ENCODE assay signal across 9 cellular contexts in genomic region chr6:150068173-150068785, GRCh38. TPM values are rescaled to one million over a fixed set of nuclear protein-coding genes. Genes with fewer than 3 reads are reported as not detected.
DNase-seq lines count a peak whose midpoint lies in the region; ATAC-seq lines count a peak whose summit lies in the region.
"Had no signal": no experiment of that assay in that cellular context is flagged by ENCODE, and none has a peak within 500 bp of the region (broad histone marks: within the 10 kb centered on the region; RNA-seq: fewer than 3 reads in every experiment).

No MANE protein-coding gene starts in this region.

- peaks cover 16% of the 10 kb centered on the region for H3K4me1 Mint-ChIP-seq in activated T-helper 1 cell treated with anti-CD3 and anti-CD28 coated beads, Interleukin-12 subunit alpha, Interleukin-12 subunit beta, Interleukin-2, Interleukin-4 antibody, amounts not matched to agents 30 ng/mL and 10 ng/mL and 1 ng/mL, durations not matched to agents 14 hours and 24 hours and 36 hours (ENCODE audit: low read depth)

- no peaks in the 10 kb centered on the region for H3K9me3 ChIP-seq in iPS-18c (ENCODE audit: control insufficient read depth, insufficient read depth, low read length)
- no peaks in the 10 kb centered on the region for H3K9me3 ChIP-seq in subcutaneous abdominal adipose tissue (ENCODE audit: control insufficient read depth in 5 of 5, low read length in 5 of 5)

- no peaks in the 10 kb centered on the region for H3K36me3 Mint-ChIP-seq in activated T-helper 1 cell treated with anti-CD3 and anti-CD28 coated beads, Interleukin-12 subunit alpha, Interleukin-12 subunit beta, Interleukin-2, Interleukin-4 antibody, amounts not matched to agents 30 ng/mL and 10 ng/mL and 1 ng/mL, durations not matched to agents 14 hours and 24 hours and 36 hours (ENCODE audit: low read depth)

- H3K27ac Mint-ChIP-seq in activated T-helper 1 cell treated with anti-CD3 and anti-CD28 coated beads, Interleukin-12 subunit alpha, Interleukin-12 subunit beta, Interleukin-2, Interleukin-4 antibody, amounts not matched to agents 30 ng/mL and 10 ng/mL and 1 ng/mL, durations not matched to agents 14 hours and 24 hours and 36 hours = no peak overlapping the region

- H3K9ac ChIP-seq in subcutaneous abdominal adipose tissue (ENCODE audit: low read length in 5 of 5) = peak overlapping the region in 3 of 5 donors; percentile 29 to 69 (median 61)

- H3K27me3 ChIP-seq in subcutaneous abdominal adipose tissue (ENCODE audit: control insufficient read depth in 5 of 5, insufficient read depth in 4 of 5, low read length in 5 of 5) = peaks cover 0 to 6% (median 0%) of the 10 kb centered on the region in 5 donors

- intact Hi-C loops in activated T-helper 1 cell treated with anti-CD3 and anti-CD28 coated beads, Interleukin-12 subunit alpha, Interleukin-12 subunit beta, Interleukin-2, Interleukin-4 antibody, amounts not matched to agents 30 ng/mL and 10 ng/mL and 1 ng/mL, durations not matched to agents 14 hours and 24 hours and 36 hours (cut with micrococcal nuclease) = loop anchor here (2.0 to 5.0 kb wide), 2 partner anchors 61 to 133 kb away; no protein-coding TSS in a partner anchor

- H3K4me3 Mint-ChIP-seq in activated T-helper 1 cell treated with anti-CD3 and anti-CD28 coated beads, Interleukin-12 subunit alpha, Interleukin-12 subunit beta, Interleukin-2, Interleukin-4 antibody, amounts not matched to agents 30 ng/mL and 10 ng/mL and 1 ng/mL, durations not matched to agents 14 hours and 24 hours and 36 hours = peak overlapping the region; percentile 83

- H3K9me3 Mint-ChIP-seq in activated T-helper 1 cell treated with anti-CD3 and anti-CD28 coated beads, Interleukin-12 subunit alpha, Interleukin-12 subunit beta, Interleukin-2, Interleukin-4 antibody, amounts not matched to agents 30 ng/mL and 10 ng/mL and 1 ng/mL, durations not matched to agents 14 hours and 24 hours and 36 hours = no peaks in the 10 kb centered on the region

- peaks cover 20% of the 10 kb centered on the region for H3K27me3 Mint-ChIP-seq in activated T-helper 1 cell treated with anti-CD3 and anti-CD28 coated beads, Interleukin-12 subunit alpha, Interleukin-12 subunit beta, Interleukin-2, Interleukin-4 antibody, amounts not matched to agents 30 ng/mL and 10 ng/mL and 1 ng/mL, durations not matched to agents 14 hours and 24 hours and 36 hours (ENCODE audit: insufficient read depth)

- peaks cover 1 to 22% (median 18%) of the 10 kb centered on the region in 5 donors for H3K4me1 ChIP-seq in subcutaneous abdominal adipose tissue (ENCODE audit: control insufficient read depth in 5 of 5, insufficient read depth in 5 of 5, low read length in 5 of 5)

- ATAC-seq in HG03521 (IDR thresholded peaks at IDR 0.05; ENCODE audit: unreplicated experiment) (no peak), HG02623 (IDR thresholded peaks at IDR 0.05; ENCODE audit: unreplicated experiment) (no peak), HG03432 (IDR thresholded peaks at IDR 0.05; ENCODE audit: unreplicated experiment) (no peak)

- H3K4me3 ChIP-seq in iPS-18c (ENCODE audit: insufficient read depth, low read depth, low read length) = peak overlapping the region; percentile 74
- H3K4me3 ChIP-seq in subcutaneous abdominal adipose tissue (ENCODE audit: low read depth in 1 of 5, low read length in 5 of 5) = peak overlapping the region; percentile 53 to 77 (median 72)

- DNase-seq in DMS53 (lab: John Stamatoyannopoulos, UW) = peak; percentile 33
- DNase-seq in DMS53 treated with DMSO at 0.1 percent for 48 hours (lab: John Stamatoyannopoulos, UW; ENCODE audit: unreplicated experiment) = no peak
- no peak for DNase-seq in activated T-helper 1 cell treated with anti-CD3 and anti-CD28 coated beads, Interleukin-12 subunit alpha, Interleukin-12 subunit beta, Interleukin-2, Interleukin-4 antibody, amounts not matched to agents 30 ng/mL and 10 ng/mL and 1 ng/mL, durations not matched to agents 14 hours and 24 hours and 36 hours (ENCODE audit: low spot score)

- no peaks in the 10 kb centered on the region for H3K36me3 ChIP-seq in subcutaneous abdominal adipose tissue (ENCODE audit: control insufficient read depth in 5 of 5, insufficient read depth in 5 of 5, low read length in 5 of 5)

- no peak overlapping the region for H3K27ac ChIP-seq in subcutaneous abdominal adipose tissue (ENCODE audit: low read depth, low read length)

RNA-seq across cellular contexts. Expression of gene ULBP3, which starts 0.6 kb away (rescaled TPM):
- total RNA-seq in activated T-helper 1 cell treated with anti-CD3 and anti-CD28 coated beads, Interleukin-12 subunit alpha, Interleukin-12 subunit beta, Interleukin-2, Interleukin-4 antibody, amounts not matched to agents 30 ng/mL and 10 ng/mL and 1 ng/mL, durations not matched to agents 14 hours and 24 hours and 36 hours = 0.56 TPM in 1 of 2 replicates, not detected in the other

RNA-seq across cellular contexts. Expression of gene RAET1L, which starts 42.9 kb away (rescaled TPM):
- total RNA-seq in activated T-helper 1 cell treated with anti-CD3 and anti-CD28 coated beads, Interleukin-12 subunit alpha, Interleukin-12 subunit beta, Interleukin-2, Interleukin-4 antibody, amounts not matched to agents 30 ng/mL and 10 ng/mL and 1 ng/mL, durations not matched to agents 14 hours and 24 hours and 36 hours = not detected in 2 replicates
- total RNA-seq: T-helper 1 cell treated with Interleukin-12 subunit alpha and Interleukin-12 subunit beta and Interleukin-4 antibody, amounts not matched to agents 30 ng/mL and 1 ng/mL, for 36 hours had no signal
